In genomic region chr3:55075846-55076245, GRCh38 we compare ENCODE assay signal across 1 cellular context.
TF ChIP-seq lines count a peak whose summit lies in the region.

No MANE protein-coding gene starts in this region.

TF ChIP-seq in GM23338, 12 proteins besides CTCF, POLR2A, EP300 and RAD21 (continued from another document):
- TF ChIP-seq ZNF462 (CRISPR knock-in tag; IDR thresholded peaks at IDR 0.05) = no peak
